ENCODE assay signal across 1 cellular context in genomic region chr20:17960927-17961599, GRCh38.
A peak's percentile ranks its signal among the peaks of the same experiment; 100 is the strongest.
TF ChIP-seq lines count a peak whose summit lies in the region.

No MANE protein-coding gene starts in this region.

TF ChIP-seq in HepG2, 621 proteins besides CTCF, POLR2A, EP300 and RAD21 (continued from another document and continues in another):
- TF ChIP-seq ZBTB4 (CRISPR knock-in tag; IDR thresholded peaks at IDR 0.05; ENCODE audit: borderline replicate concordance) = no peak
- TF ChIP-seq KDM1A (CRISPR knock-in tag; IDR thresholded peaks at IDR 0.05) = peak; percentile 53; the same call in 1 of the 2 replicates
- no peak for TF ChIP-seq SMAD9 (CRISPR knock-in tag; IDR thresholded peaks at IDR 0.05)
- TF ChIP-seq ZNF607 (CRISPR knock-in tag; IDR thresholded peaks at IDR 0.05; ENCODE audit: borderline replicate concordance) = no peak
- TF ChIP-seq SIX4 (CRISPR knock-in tag; IDR thresholded peaks at IDR 0.05) = no peak; the same call in 1 of the 2 replicates
- TF ChIP-seq RORA (CRISPR knock-in tag; IDR thresholded peaks at IDR 0.05) = 0 out of 2 replicates have a peak, but pooled peaks have one; percentile 81
- no peak for TF ChIP-seq NFRKB (IDR thresholded peaks at IDR 0.05)
- no peak for TF ChIP-seq ZBTB1 (CRISPR knock-in tag; IDR thresholded peaks at IDR 0.05; ENCODE audit: borderline replicate concordance)
- TF ChIP-seq NR0B2 (CRISPR knock-in tag; IDR thresholded peaks at IDR 0.05) = no peak
- TF ChIP-seq SRSF4 (IDR thresholded peaks at IDR 0.05; ENCODE audit: low read depth, low read length, poor library complexity, severe bottlenecking) = peak; percentile 73
- no peak for TF ChIP-seq ZNF496 (CRISPR knock-in tag; IDR thresholded peaks at IDR 0.05; ENCODE audit: insufficient replicate concordance)
- no peak for TF ChIP-seq KLF11 (CRISPR knock-in tag; IDR thresholded peaks at IDR 0.05)
- 0 out of 2 replicates have a peak, but pooled peaks have one; percentile 38 for TF ChIP-seq ZNF740 (CRISPR knock-in tag; IDR thresholded peaks at IDR 0.05)
- no peak for TF ChIP-seq ZBTB49 (CRISPR knock-in tag; IDR thresholded peaks at IDR 0.05; ENCODE audit: borderline replicate concordance)
- peak; percentile 86 for TF ChIP-seq ZNF3 (CRISPR knock-in tag; IDR thresholded peaks at IDR 0.05)
- TF ChIP-seq ATAD3A (CRISPR knock-in tag; IDR thresholded peaks at IDR 0.05) = no peak
- no peak for TF ChIP-seq SOX6 (IDR thresholded peaks at IDR 0.05)
- peak; percentile 34 for TF ChIP-seq SOX6 (CRISPR knock-in tag; IDR thresholded peaks at IDR 0.05)
- TF ChIP-seq SMARCE1 (IDR thresholded peaks at IDR 0.05; ENCODE audit: borderline replicate concordance) = no peak
- no peak for TF ChIP-seq ZNF772 (CRISPR knock-in tag; IDR thresholded peaks at IDR 0.05)
- no peak for TF ChIP-seq REL (CRISPR knock-in tag; conservative IDR thresholded peaks at IDR 0.05)
- TF ChIP-seq ZNF609 (CRISPR knock-in tag; IDR thresholded peaks at IDR 0.05; ENCODE audit: borderline replicate concordance) = peak; percentile 46; the same call in 1 of the 2 replicates
- TF ChIP-seq ZNF510 (CRISPR knock-in tag; IDR thresholded peaks at IDR 0.05; ENCODE audit: low read depth) = no peak
- no peak for TF ChIP-seq CHD4 (IDR thresholded peaks at IDR 0.05; ENCODE audit: borderline replicate concordance, low read length)
- TF ChIP-seq ZNF138 (CRISPR knock-in tag; IDR thresholded peaks at IDR 0.05; ENCODE audit: low read depth) = no peak
- TF ChIP-seq ARHGAP35 (CRISPR knock-in tag; IDR thresholded peaks at IDR 0.05; ENCODE audit: borderline replicate concordance) = no peak
- TF ChIP-seq EED (CRISPR knock-in tag; IDR thresholded peaks at IDR 0.05) = no peak
- no peak for TF ChIP-seq HES4 (CRISPR knock-in tag; IDR thresholded peaks at IDR 0.05; ENCODE audit: borderline replicate concordance)
- TF ChIP-seq JUNB (CRISPR knock-in tag; IDR thresholded peaks at IDR 0.05; ENCODE audit: borderline replicate concordance) = no peak
- TF ChIP-seq RCOR2 (CRISPR knock-in tag; IDR thresholded peaks at IDR 0.05) = peak; percentile 56; the same call in 1 of the 2 replicates
- no peak for TF ChIP-seq CHCHD3 (CRISPR knock-in tag; IDR thresholded peaks at IDR 0.05)
- TF ChIP-seq ELF3 (CRISPR knock-in tag; IDR thresholded peaks at IDR 0.05) = 0 out of 2 replicates have a peak, but pooled peaks have one; percentile 47
- TF ChIP-seq TGIF2 (CRISPR knock-in tag; IDR thresholded peaks at IDR 0.05) = no peak
- no peak; the same call in 1 of the 2 replicates for TF ChIP-seq POLR2AphosphoS2 (IDR thresholded peaks at IDR 0.05; ENCODE audit: low read depth, low read length)
- TF ChIP-seq NFE2L1 (CRISPR knock-in tag; IDR thresholded peaks at IDR 0.05; ENCODE audit: borderline replicate concordance) = no peak
- TF ChIP-seq ESRRA (CRISPR knock-in tag; IDR thresholded peaks at IDR 0.05; ENCODE audit: low read depth) = no peak; the same call in 1 of the 2 replicates
- TF ChIP-seq ZNF296 (CRISPR knock-in tag; conservative IDR thresholded peaks at IDR 0.05) = no peak
- TF ChIP-seq ZNF354B (CRISPR knock-in tag; IDR thresholded peaks at IDR 0.05) = peak; percentile 46; the same call in 1 of the 2 replicates
- no peak for TF ChIP-seq ZBTB40 (IDR thresholded peaks at IDR 0.05)
- TF ChIP-seq ZBTB40 (CRISPR knock-in tag; IDR thresholded peaks at IDR 0.05) = no peak
- TF ChIP-seq ZNF784 (CRISPR knock-in tag; IDR thresholded peaks at IDR 0.05; ENCODE audit: borderline replicate concordance) = peak; percentile 23; the same call in 1 of the 2 replicates
- peak; percentile 72 for TF ChIP-seq HDAC1 (CRISPR knock-in tag; IDR thresholded peaks at IDR 0.05)
